ENCODE assay signal across 28 cellular contexts in the genomic region with DNA sequence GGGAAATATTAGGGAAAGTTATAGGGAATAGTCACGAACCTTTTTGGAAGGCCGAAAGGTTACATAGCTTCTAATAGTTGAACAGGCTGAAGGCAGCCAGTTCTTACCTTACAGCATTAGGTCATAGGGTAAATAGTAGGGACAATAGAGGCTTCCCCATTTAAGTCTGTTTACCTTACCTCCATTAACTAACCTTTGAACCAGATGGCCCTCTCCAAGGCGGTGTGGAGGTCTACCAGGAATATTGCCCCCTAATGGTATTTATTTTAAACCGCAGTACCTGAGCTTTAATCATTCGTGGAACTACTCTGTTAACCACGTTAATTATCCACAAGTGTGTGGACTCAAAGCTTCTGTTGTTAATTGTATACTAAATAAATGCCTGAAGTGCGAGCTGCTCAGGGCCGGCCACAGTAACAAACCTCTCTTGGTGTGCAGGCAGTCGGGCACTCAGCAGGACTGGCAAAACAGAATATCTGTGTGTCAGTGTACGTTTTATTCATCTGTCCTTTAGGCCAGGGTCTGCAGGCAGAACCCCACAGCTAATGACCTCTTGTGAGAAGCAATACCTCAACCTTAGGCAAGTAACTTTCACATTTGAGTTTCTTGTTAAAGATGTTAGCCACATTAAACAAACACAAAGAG.
DNase-seq lines count a peak whose midpoint lies in the region; ATAC-seq and TF ChIP-seq lines count a peak whose summit lies in the region.
"Had no signal": no experiment of that assay in that cellular context is flagged by ENCODE, and none has a peak within 500 bp of the region (broad histone marks: within the 10 kb centered on the region; RNA-seq: fewer than 3 reads in every experiment).

No MANE protein-coding gene starts in this region.

- 57 to 68% (median 58%) methylated on average over 10 of the region's 10 CpGs for WGBS in stomach, 5 donors

- no peak overlapping the region for H3K4me2 ChIP-seq in neural progenitor cell

- H3K9me3 ChIP-seq in neural progenitor cell (ENCODE audit: low read depth) = no peaks in the 10 kb centered on the region
- no peaks in the 10 kb centered on the region for H3K9me3 ChIP-seq in stomach
- H3K9me3 ChIP-seq: HAP-1, right atrium auricular region, spleen, tibial nerve had no signal

- no peak overlapping the region for H3K4me3 ChIP-seq in neural progenitor cell
- no peak overlapping the region for H3K4me3 ChIP-seq in stomach
- H3K4me3 ChIP-seq: HAP-1, right atrium auricular region, spleen, tibial nerve had no signal

- ATAC-seq in WTC11 = peak; percentile 76
- ATAC-seq: left ventricle myocardium superior, natural killer cell, SK-N-SH treated with all-trans-retinoic acid at 6 μM for 48 hours had no signal

- no peaks in the 10 kb centered on the region for H3K36me3 Mint-ChIP-seq in WTC11
- H3K36me3 Mint-ChIP-seq in neural progenitor cell = no peaks in the 10 kb centered on the region
- H3K36me3 Mint-ChIP-seq: natural killer cell had no signal

- peaks cover 14% of the 10 kb centered on the region for H3K4me1 Mint-ChIP-seq in WTC11
- H3K4me1 Mint-ChIP-seq in neural progenitor cell = peaks cover 44% of the 10 kb centered on the region
- H3K4me1 Mint-ChIP-seq: activated CD4-positive, alpha-beta T cell treated with anti-CD3 and anti-CD28 coated beads, Interleukin-2, amount 10 ng/mL, durations not matched to agents 7 days and 5 days; CD4-positive, alpha-beta memory T cell; central memory CD8-positive, alpha-beta T cell; natural killer cell had no signal

- no peaks in the 10 kb centered on the region for H3K27me3 Mint-ChIP-seq in WTC11 (ENCODE audit: low read depth)
- H3K27me3 Mint-ChIP-seq in neural progenitor cell (ENCODE audit: insufficient read depth, low read depth) = peaks cover 4% of the 10 kb centered on the region

- CTCF ChIA-PET in WTC11 (lab: Charles Lee) = interaction anchor here (0.6 to 1.6 kb wide), 9 partner anchors 16 to 952 kb away, joined by 3 to 9 read pairs (median 3); a partner anchor contains a TSS

- H3K27me3 ChIP-seq in neural progenitor cell (peaks cover 96% of the 10 kb centered on the region), stomach (peaks cover 0 to 17% (median 0%) of the 10 kb centered on the region in 3 donors)
- H3K27me3 ChIP-seq: right atrium auricular region, tibial nerve had no signal

- H3K27ac Mint-ChIP-seq in WTC11 = no peak overlapping the region; the same call in 1 of the 2 replicates
- no peak overlapping the region for H3K27ac Mint-ChIP-seq in neural progenitor cell
- H3K27ac Mint-ChIP-seq: activated CD4-positive, alpha-beta T cell treated with anti-CD3 and anti-CD28 coated beads, Interleukin-2, amount 10 ng/mL, durations not matched to agents 7 days and 5 days; activated T-cell treated with anti-CD3 and anti-CD28 coated beads, Interleukin-2, amount 50 U/mL, for 24 hours; CD4-positive, alpha-beta memory T cell; natural killer cell had no signal

- no peak overlapping the region for H2AFZ ChIP-seq in neural progenitor cell (replicated peaks)

- no peaks in the 10 kb centered on the region for H3K79me2 ChIP-seq in neural progenitor cell (ENCODE audit: low read depth)

- H3K9me3 Mint-ChIP-seq in WTC11 (no peaks in the 10 kb centered on the region), neural progenitor cell (no peaks in the 10 kb centered on the region)
- H3K9me3 Mint-ChIP-seq: activated CD4-positive, alpha-beta T cell treated with anti-CD3 and anti-CD28 coated beads, Interleukin-2, amount 10 ng/mL, durations not matched to agents 7 days and 5 days; activated T-cell treated with anti-CD3 and anti-CD28 coated beads, Interleukin-2, amount 50 U/mL, for 24 hours; CD4-positive, alpha-beta memory T cell; central memory CD8-positive, alpha-beta T cell; natural killer cell had no signal

- H3K36me3 ChIP-seq in neural progenitor cell (no peaks in the 10 kb centered on the region), stomach (peaks cover 0 to 7% (median 0%) of the 10 kb centered on the region in 4 donors)
- H3K36me3 ChIP-seq: HAP-1, right atrium auricular region, tibial nerve had no signal

- H3K4me1 ChIP-seq in neural progenitor cell = peaks cover 16% of the 10 kb centered on the region
- H3K4me1 ChIP-seq in stomach = no peaks in the 10 kb centered on the region
- H3K4me1 ChIP-seq: spleen had no signal

- TF ChIP-seq EP300 in stomach (IDR thresholded peaks at IDR 0.05) = no peak

- H3F3A ChIP-seq in neural progenitor cell (ENCODE audit: low read depth) = peaks cover 22% of the 10 kb centered on the region

- TF ChIP-seq POLR2A in stomach (IDR thresholded peaks at IDR 0.05) = no peak

- no peak overlapping the region for H3K4me3 Mint-ChIP-seq in WTC11
- H3K4me3 Mint-ChIP-seq in neural progenitor cell = no peak overlapping the region
- H3K4me3 Mint-ChIP-seq: activated CD4-positive, alpha-beta T cell treated with anti-CD3 and anti-CD28 coated beads, Interleukin-2, amount 10 ng/mL, durations not matched to agents 7 days and 5 days; activated T-cell treated with anti-CD3 and anti-CD28 coated beads, Interleukin-2, amount 50 U/mL, for 24 hours; CD4-positive, alpha-beta memory T cell; central memory CD8-positive, alpha-beta T cell; natural killer cell had no signal

- intact Hi-C loops in stomach (cut with DNase I; ENCODE audit: low total_unique reads) = no loop called here

- H3K27ac ChIP-seq in neural progenitor cell = no peak overlapping the region
- H3K27ac ChIP-seq in stomach = no peak overlapping the region
- H3K27ac ChIP-seq: right atrium auricular region, spleen, tibial nerve had no signal

- peak; percentile 63 for DNase-seq in NCI-H510A treated with DMSO at 0.1 percent for 48 hours (lab: John Stamatoyannopoulos, UW)
- no peak for DNase-seq in NCI-H510A (lab: John Stamatoyannopoulos, UW)
- DNase-seq in NCI-H146 (lab: John Stamatoyannopoulos, UW) = peak; percentile 62
- no peak for DNase-seq in WTC11 (ENCODE audit: low spot score)
- no peak for DNase-seq in neural progenitor cell (ENCODE audit: low spot score)
- no peak for DNase-seq in stomach
- no peak for DNase-seq in occipital lobe (lab: John Stamatoyannopoulos, UW)
- no peak for DNase-seq in NCI-H345 (lab: John Stamatoyannopoulos, UW)
- DNase-seq: activated CD4-positive, alpha-beta T cell treated with anti-CD3 and anti-CD28 coated beads, Interleukin-2, amount 10 ng/mL, durations not matched to agents 7 days and 5 days; activated T-cell treated with anti-CD3 and anti-CD28 coated beads, Interleukin-2, amount 50 U/mL, for 24 hours; AML-193; CD4-positive, alpha-beta memory T cell; dermis blood vessel endothelial cell; DMS 273 treated with DMSO at 0.1 percent for 48 hours; hypothalamus; KG1; left ventricle myocardium superior; natural killer cell; NCI-H1694; NCI-H2171; NCI-H526; OCI-M1; spleen had no signal

- TF ChIP-seq CTCF in WTC11 (IDR thresholded peaks at IDR 0.05) = no peak
- TF ChIP-seq CTCF in neural progenitor cell (IDR thresholded peaks at IDR 0.05) = peak; percentile 33
- no peak for TF ChIP-seq CTCF in stomach (IDR thresholded peaks at IDR 0.05)

- peaks cover 59% of the 10 kb centered on the region for H4K20me1 ChIP-seq in neural progenitor cell (ENCODE audit: low read depth)

- H3K9ac ChIP-seq in neural progenitor cell = no peak overlapping the region

- POLR2A ChIA-PET in WTC11 (lab: Charles Lee) = no interaction called here

TF ChIP-seq in WTC11, 78 proteins besides CTCF, POLR2A, EP300 and RAD21:
- TF ChIP-seq, protein P1, sequence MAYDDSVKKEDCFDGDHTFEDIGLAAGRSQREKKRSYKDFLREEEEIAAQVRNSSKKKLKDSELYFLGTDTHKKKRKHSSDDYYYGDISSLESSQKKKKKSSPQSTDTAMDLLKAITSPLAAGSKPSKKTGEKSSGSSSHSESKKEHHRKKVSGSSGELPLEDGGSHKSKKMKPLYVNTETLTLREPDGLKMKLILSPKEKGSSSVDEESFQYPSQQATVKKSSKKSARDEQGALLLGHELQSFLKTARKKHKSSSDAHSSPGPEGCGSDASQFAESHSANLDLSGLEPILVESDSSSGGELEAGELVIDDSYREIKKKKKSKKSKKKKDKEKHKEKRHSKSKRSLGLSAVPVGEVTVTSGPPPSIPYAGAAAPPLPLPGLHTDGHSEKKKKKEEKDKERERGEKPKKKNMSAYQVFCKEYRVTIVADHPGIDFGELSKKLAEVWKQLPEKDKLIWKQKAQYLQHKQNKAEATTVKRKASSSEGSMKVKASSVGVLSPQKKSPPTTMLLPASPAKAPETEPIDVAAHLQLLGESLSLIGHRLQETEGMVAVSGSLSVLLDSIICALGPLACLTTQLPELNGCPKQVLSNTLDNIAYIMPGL (CRISPR knock-in tag; IDR thresholded peaks at IDR 0.05) = no peak

Comparison
In these comparisons a context has a peak if more than half of its experiments do, and no peak if none do; other contexts are left out.
1. DNase-seq: peak in NCI-H510A treated with DMSO at 0.1 percent for 48 hours (single experiment) and NCI-H146 (single experiment); none in NCI-H510A (single experiment), WTC11 (single experiment), neural progenitor cell (single experiment), stomach (single experiment), occipital lobe (single experiment) and NCI-H345 (single experiment).